1 cellular context compared by ENCODE assay signal in the genomic region with DNA sequence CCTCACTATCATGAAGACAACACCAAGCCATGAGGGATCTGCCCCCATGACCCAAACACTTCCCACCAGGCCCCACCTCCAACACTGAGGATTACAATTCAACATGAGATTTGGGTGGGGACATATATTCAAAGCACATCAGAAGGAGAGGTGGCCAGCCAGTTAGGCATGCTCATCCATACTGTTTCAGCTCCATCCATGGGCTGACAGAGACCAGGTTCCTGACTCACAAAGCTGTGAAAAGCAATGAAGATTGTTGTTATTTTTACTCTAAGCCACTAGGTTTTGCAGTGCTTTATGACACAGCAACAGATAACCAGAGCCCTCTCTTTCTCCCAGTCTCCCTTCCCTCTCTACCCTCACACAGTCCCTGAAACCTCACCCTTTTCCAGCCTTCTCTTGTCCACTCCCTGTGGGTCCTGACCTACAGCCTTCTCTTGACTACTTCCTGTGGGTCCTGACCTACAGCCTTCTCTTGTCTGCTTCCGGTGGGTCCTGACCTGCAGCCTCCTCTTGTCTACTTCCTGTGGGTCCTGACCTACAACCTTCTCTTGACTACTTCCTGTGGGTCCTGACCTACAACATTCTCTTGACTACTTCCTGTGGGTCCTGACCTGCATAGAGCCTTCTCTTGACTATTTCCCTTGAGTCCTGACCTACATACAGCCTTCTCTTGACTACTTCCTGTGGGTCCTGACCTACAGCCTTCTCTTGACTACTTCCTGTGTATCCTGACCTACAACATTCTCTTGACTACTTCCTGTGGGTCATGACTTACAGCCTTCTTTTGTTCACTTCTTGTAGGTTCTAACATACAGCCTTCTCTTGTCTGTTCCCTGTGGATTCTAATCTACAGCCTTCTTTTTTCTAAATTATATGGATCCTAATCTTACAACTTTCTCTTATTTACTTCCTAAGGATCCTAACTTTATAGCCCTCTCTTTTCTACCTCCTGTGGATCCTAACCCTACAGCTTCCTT.
TF ChIP-seq lines count a peak whose summit lies in the region.

No MANE protein-coding gene starts in this region.

TF ChIP-seq in HepG2, 621 proteins besides CTCF, POLR2A, EP300 and RAD21:
- no peak for TF ChIP-seq HINFP (CRISPR knock-in tag; IDR thresholded peaks at IDR 0.05; ENCODE audit: low read depth)
- no peak for TF ChIP-seq ELF1 (CRISPR knock-in tag; IDR thresholded peaks at IDR 0.05)
- 0 out of 2 replicates have a peak, but pooled peaks have one; percentile 12 for TF ChIP-seq GABPA (IDR thresholded peaks at IDR 0.05; ENCODE audit: low read depth, low read length)
- peak; percentile 57; the same call in 1 of the 2 replicates for TF ChIP-seq GABPA (CRISPR knock-in tag; IDR thresholded peaks at IDR 0.05; ENCODE audit: low read depth)
- peak; percentile 65; the same call in 1 of the 2 replicates for TF ChIP-seq NR2C2 (CRISPR knock-in tag; IDR thresholded peaks at IDR 0.05; ENCODE audit: borderline replicate concordance)
- TF ChIP-seq, protein P1, sequence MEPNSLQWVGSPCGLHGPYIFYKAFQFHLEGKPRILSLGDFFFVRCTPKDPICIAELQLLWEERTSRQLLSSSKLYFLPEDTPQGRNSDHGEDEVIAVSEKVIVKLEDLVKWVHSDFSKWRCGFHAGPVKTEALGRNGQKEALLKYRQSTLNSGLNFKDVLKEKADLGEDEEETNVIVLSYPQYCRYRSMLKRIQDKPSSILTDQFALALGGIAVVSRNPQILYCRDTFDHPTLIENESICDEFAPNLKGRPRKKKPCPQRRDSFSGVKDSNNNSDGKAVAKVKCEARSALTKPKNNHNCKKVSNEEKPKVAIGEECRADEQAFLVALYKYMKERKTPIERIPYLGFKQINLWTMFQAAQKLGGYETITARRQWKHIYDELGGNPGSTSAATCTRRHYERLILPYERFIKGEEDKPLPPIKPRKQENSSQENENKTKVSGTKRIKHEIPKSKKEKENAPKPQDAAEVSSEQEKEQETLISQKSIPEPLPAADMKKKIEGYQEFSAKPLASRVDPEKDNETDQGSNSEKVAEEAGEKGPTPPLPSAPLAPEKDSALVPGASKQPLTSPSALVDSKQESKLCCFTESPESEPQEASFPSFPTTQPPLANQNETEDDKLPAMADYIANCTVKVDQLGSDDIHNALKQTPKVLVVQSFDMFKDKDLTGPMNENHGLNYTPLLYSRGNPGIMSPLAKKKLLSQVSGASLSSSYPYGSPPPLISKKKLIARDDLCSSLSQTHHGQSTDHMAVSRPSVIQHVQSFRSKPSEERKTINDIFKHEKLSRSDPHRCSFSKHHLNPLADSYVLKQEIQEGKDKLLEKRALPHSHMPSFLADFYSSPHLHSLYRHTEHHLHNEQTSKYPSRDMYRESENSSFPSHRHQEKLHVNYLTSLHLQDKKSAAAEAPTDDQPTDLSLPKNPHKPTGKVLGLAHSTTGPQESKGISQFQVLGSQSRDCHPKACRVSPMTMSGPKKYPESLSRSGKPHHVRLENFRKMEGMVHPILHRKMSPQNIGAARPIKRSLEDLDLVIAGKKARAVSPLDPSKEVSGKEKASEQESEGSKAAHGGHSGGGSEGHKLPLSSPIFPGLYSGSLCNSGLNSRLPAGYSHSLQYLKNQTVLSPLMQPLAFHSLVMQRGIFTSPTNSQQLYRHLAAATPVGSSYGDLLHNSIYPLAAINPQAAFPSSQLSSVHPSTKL (CRISPR knock-in tag; IDR thresholded peaks at IDR 0.05), result no peak
